9 cellular contexts compared by ENCODE assay signal in the genomic region with DNA sequence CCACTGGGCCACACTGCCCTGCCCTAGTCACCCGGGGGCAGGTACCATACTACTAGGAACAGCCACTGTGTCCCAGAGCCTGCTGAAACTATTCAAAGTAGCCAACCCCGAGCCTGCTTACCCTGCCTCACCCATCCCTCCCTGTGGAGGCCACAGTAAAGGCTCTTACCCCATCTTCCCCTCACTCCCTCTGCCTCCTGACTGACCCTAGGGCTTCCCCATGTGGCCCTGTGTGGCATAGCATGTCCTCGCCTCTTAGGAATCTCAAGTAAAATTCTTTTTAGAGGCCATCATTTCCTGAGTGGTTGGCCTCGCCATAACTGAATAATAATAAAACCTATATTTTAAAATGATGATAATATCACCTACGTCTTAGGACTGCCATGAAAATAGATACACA.
A peak's percentile ranks its signal among the peaks of the same experiment; 100 is the strongest.
DNase-seq lines count a peak whose midpoint lies in the region; ATAC-seq and TF ChIP-seq lines count a peak whose summit lies in the region.
"Had no signal": no experiment of that assay in that cellular context is flagged by ENCODE, and none has a peak within 500 bp of the region (broad histone marks: within the 10 kb centered on the region; RNA-seq: fewer than 3 reads in every experiment).

No MANE protein-coding gene starts in this region.

- peaks cover 35% of the 10 kb centered on the region for H3K27me3 Mint-ChIP-seq in GM23338 (ENCODE audit: insufficient read depth, low read depth, poor library complexity)

- no peak overlapping the region for H3K27ac Mint-ChIP-seq in GM23338
- H3K27ac Mint-ChIP-seq: activated T-cell treated with anti-CD3 and anti-CD28 coated beads, Interleukin-2, amount 50 U/mL, for 72 hours had no signal

- no peak overlapping the region for H2AFZ ChIP-seq in GM23338

- DNase-seq in AML-193 (lab: John Stamatoyannopoulos, UW) (peak; percentile 8 to 26), GM23338 (ENCODE audit: low spot score) (peak; percentile 84), iPS-NIHi11 (ENCODE audit: low spot score) (peak; percentile 36), thyroid gland (no peak), prostate gland (ENCODE audit: low spot score) (no peak)
- DNase-seq: activated T-cell treated with anti-CD3 and anti-CD28 coated beads, Interleukin-2, amount 50 U/mL, for 72 hours had no signal

- H3K9me3 ChIP-seq in thyroid gland (no peaks in the 10 kb centered on the region), prostate gland (no peaks in the 10 kb centered on the region)

- H3K4me1 Mint-ChIP-seq in GM23338, result peaks cover 22% of the 10 kb centered on the region

- WGBS in thyroid gland, 2 donors, result 48 to 66% methylated on average over 5 of the region's 5 CpGs
- 58% methylated on average over 5 of the region's 5 CpGs for WGBS in prostate gland

- intact Hi-C loops in thyroid gland (cut with DNase I), result no loop called here
- intact Hi-C loops in prostate gland (cut with DNase I), result no loop called here

- H3K4me3 Mint-ChIP-seq in GM23338, result no peak overlapping the region
- H3K4me3 Mint-ChIP-seq: activated T-cell treated with anti-CD3 and anti-CD28 coated beads, Interleukin-2, amount 50 U/mL, for 72 hours had no signal

- H3K36me3 ChIP-seq in GM23338 (ENCODE audit: insufficient read depth), result no peaks in the 10 kb centered on the region
- H3K36me3 ChIP-seq in thyroid gland, result no peaks in the 10 kb centered on the region
- H3K36me3 ChIP-seq in prostate gland, result no peaks in the 10 kb centered on the region

- no peak overlapping the region for H3K4me3 ChIP-seq in GM23338
- no peak overlapping the region for H3K4me3 ChIP-seq in thyroid gland (replicated peaks in 1 of 3)
- H3K4me3 ChIP-seq in prostate gland, result no peak overlapping the region

- TF ChIP-seq POLR2A in thyroid gland (IDR thresholded peaks at IDR 0.05) (no peak), prostate gland (IDR thresholded peaks at IDR 0.05) (no peak)

- peaks cover 32% of the 10 kb centered on the region for H3K27me3 ChIP-seq in GM23338 (ENCODE audit: insufficient read depth)
- peaks cover 9% of the 10 kb centered on the region for H3K27me3 ChIP-seq in thyroid gland
- peaks cover 28% of the 10 kb centered on the region for H3K27me3 ChIP-seq in prostate gland (replicated peaks; ENCODE audit: insufficient read depth)

- H3K9me2 ChIP-seq in GM23338 (ENCODE audit: insufficient read depth), result no peaks in the 10 kb centered on the region

- H3K79me2 ChIP-seq in GM23338 (replicated peaks; ENCODE audit: insufficient read depth), result no peaks in the 10 kb centered on the region

- peak; percentile 71 to 93 for TF ChIP-seq CTCF in GM23338 (conservative IDR thresholded peaks at IDR 0.05; ENCODE audit: low read depth in 2 of 2)
- TF ChIP-seq CTCF in thyroid gland (IDR thresholded peaks at IDR 0.05), result no peak
- TF ChIP-seq CTCF in prostate gland (IDR thresholded peaks at IDR 0.05), result no peak

- H3K27ac ChIP-seq in GM23338 (ENCODE audit: low read depth), result no peak overlapping the region
- no peak overlapping the region for H3K27ac ChIP-seq in thyroid gland
- H3K27ac ChIP-seq in prostate gland, result no peak overlapping the region

- H3F3A ChIP-seq in GM23338 (replicated peaks; ENCODE audit: low read depth), result no peaks in the 10 kb centered on the region

- no peaks in the 10 kb centered on the region for H3K4me1 ChIP-seq in GM23338 (ENCODE audit: insufficient read depth)
- peaks cover 0 to 4% of the 10 kb centered on the region in 2 donors for H3K4me1 ChIP-seq in thyroid gland
- peaks cover 3% of the 10 kb centered on the region for H3K4me1 ChIP-seq in prostate gland (replicated peaks)

- no peaks in the 10 kb centered on the region for H4K20me1 ChIP-seq in GM23338 (replicated peaks; ENCODE audit: insufficient read depth)

- peak; percentile 76 for ATAC-seq in GM23338
- peak; percentile 47 for ATAC-seq in SK-N-SH treated with all-trans-retinoic acid at 6 μM for 48 hours
- no peak for ATAC-seq in HG03469 (IDR thresholded peaks at IDR 0.05; ENCODE audit: unreplicated experiment)
- ATAC-seq in GM18861 (IDR thresholded peaks at IDR 0.05; ENCODE audit: unreplicated experiment), result no peak
- ATAC-seq: activated T-cell treated with anti-CD3 and anti-CD28 coated beads, Interleukin-2, amount 50 U/mL, for 72 hours had no signal

- H3K9me3 Mint-ChIP-seq in GM23338, result no peaks in the 10 kb centered on the region
- H3K9me3 Mint-ChIP-seq: activated T-cell treated with anti-CD3 and anti-CD28 coated beads, Interleukin-2, amount 50 U/mL, for 72 hours had no signal

- no peaks in the 10 kb centered on the region for H3K36me3 Mint-ChIP-seq in GM23338 (ENCODE audit: low read depth)

- no peak overlapping the region for H3K4me2 ChIP-seq in GM23338

TF ChIP-seq in GM23338, 12 proteins besides CTCF, POLR2A, EP300 and RAD21 (continues in another document):
- TF ChIP-seq, protein P1, sequence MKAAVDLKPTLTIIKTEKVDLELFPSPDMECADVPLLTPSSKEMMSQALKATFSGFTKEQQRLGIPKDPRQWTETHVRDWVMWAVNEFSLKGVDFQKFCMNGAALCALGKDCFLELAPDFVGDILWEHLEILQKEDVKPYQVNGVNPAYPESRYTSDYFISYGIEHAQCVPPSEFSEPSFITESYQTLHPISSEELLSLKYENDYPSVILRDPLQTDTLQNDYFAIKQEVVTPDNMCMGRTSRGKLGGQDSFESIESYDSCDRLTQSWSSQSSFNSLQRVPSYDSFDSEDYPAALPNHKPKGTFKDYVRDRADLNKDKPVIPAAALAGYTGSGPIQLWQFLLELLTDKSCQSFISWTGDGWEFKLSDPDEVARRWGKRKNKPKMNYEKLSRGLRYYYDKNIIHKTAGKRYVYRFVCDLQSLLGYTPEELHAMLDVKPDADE (IDR thresholded peaks at IDR 0.05), result no peak
- no peak for TF ChIP-seq STAT1 (IDR thresholded peaks at IDR 0.05; ENCODE audit: unreplicated experiment)
- TF ChIP-seq ZNF114 (CRISPR knock-in tag; IDR thresholded peaks at IDR 0.05), result no peak

TF ChIP-seq in SK-N-SH treated with all-trans-retinoic acid at 6 μM for 48 hours, 23 proteins besides CTCF, POLR2A, EP300 and RAD21:
- TF ChIP-seq ZNF70 (CRISPR knock-in tag; IDR thresholded peaks at IDR 0.05), result no peak
- no peak for TF ChIP-seq ZFP30 (CRISPR knock-in tag; IDR thresholded peaks at IDR 0.05)
- no peak for TF ChIP-seq ZNF565 (CRISPR knock-in tag; conservative IDR thresholded peaks at IDR 0.05; ENCODE audit: low read depth)
- no peak for TF ChIP-seq BACH2 (CRISPR knock-in tag; IDR thresholded peaks at IDR 0.05; ENCODE audit: borderline replicate concordance)
- TF ChIP-seq, protein P2, sequence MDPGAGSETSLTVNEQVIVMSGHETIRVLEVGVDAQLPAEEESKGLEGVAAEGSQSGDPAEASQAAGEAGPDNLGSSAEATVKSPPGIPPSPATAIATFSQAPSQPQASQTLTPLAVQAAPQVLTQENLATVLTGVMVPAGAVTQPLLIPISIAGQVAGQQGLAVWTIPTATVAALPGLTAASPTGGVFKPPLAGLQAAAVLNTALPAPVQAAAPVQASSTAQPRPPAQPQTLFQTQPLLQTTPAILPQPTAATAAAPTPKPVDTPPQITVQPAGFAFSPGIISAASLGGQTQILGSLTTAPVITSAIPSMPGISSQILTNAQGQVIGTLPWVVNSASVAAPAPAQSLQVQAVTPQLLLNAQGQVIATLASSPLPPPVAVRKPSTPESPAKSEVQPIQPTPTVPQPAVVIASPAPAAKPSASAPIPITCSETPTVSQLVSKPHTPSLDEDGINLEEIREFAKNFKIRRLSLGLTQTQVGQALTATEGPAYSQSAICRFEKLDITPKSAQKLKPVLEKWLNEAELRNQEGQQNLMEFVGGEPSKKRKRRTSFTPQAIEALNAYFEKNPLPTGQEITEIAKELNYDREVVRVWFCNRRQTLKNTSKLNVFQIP (CRISPR knock-in tag; IDR thresholded peaks at IDR 0.05; ENCODE audit: borderline replicate concordance, low read depth), result no peak
- TF ChIP-seq RARB (CRISPR knock-in tag; IDR thresholded peaks at IDR 0.05), result no peak
- TF ChIP-seq ZC3H10 (CRISPR knock-in tag; IDR thresholded peaks at IDR 0.05), result no peak

Comparison
In these comparisons a context has a peak if more than half of its experiments do, and no peak if none do; other contexts are left out.
1. DNase-seq: peak in AML-193 (2 of 2), GM23338 (single experiment) and iPS-NIHi11 (single experiment); none in thyroid gland (0 of 2) and prostate gland (single experiment).
2. ATAC-seq: peak in GM23338 (single experiment) and SK-N-SH treated with all-trans-retinoic acid at 6 μM for 48 hours (single experiment); none in HG03469 (single experiment) and GM18861 (single experiment).
3. CTCF ChIP-seq: peak in GM23338 (2 of 2); none in thyroid gland (0 of 6) and prostate gland (0 of 4).